Comparison of ENCODE assay signal across 16 cellular contexts in genomic region chrX:31931225-31931624, GRCh38.
A peak's percentile ranks its signal among the peaks of the same experiment; 100 is the strongest.
DNase-seq lines count a peak whose midpoint lies in the region; ATAC-seq and TF ChIP-seq lines count a peak whose summit lies in the region.
"Had no signal": no experiment of that assay in that cellular context is flagged by ENCODE, and none has a peak within 500 bp of the region (broad histone marks: within the 10 kb centered on the region; RNA-seq: fewer than 3 reads in every experiment).

No MANE protein-coding gene starts in this region.

- no peaks in the 10 kb centered on the region for H3K36me3 ChIP-seq in transverse colon
- H3K36me3 ChIP-seq: colonic mucosa, spleen had no signal

- H3K9me3 ChIP-seq in transverse colon, result no peaks in the 10 kb centered on the region
- H3K9me3 ChIP-seq: colonic mucosa, spleen had no signal

- WGBS in transverse colon (ENCODE audit: low coverage in 1 of 2), 2 donors, result 53 to 100% methylated on average over 1 to 3 of the region's 3 CpGs

- DNase-seq in GM03348 (ENCODE audit: low spot score) (peak; percentile 7), amniotic epithelial cell (ENCODE audit: low read depth) (peak; percentile 83), glomerular visceral epithelial cell (ENCODE audit: extremely low spot score) (peak; percentile 60), renal cortical epithelial cell (ENCODE audit: low read depth) (peak; percentile 94), transverse colon (no peak), UCSD-AML1 (lab: John Stamatoyannopoulos, UW; ENCODE audit: unreplicated experiment) (no peak), NCI-H345 treated with DMSO at 0.1 percent for 48 hours (lab: John Stamatoyannopoulos, UW; ENCODE audit: unreplicated experiment) (no peak)
- DNase-seq: activated CD4-positive, alpha-beta T cell treated with anti-CD3 and anti-CD28 coated beads for 48 hours; colonic mucosa; NCI-H1930; NCI-H774; nucleus accumbens; spleen had no signal

- no peak for TF ChIP-seq CTCF in transverse colon (IDR thresholded peaks at IDR 0.05)

- TF ChIP-seq POLR2A in transverse colon (IDR thresholded peaks at IDR 0.05), result no peak

- no peaks in the 10 kb centered on the region for H3K4me1 ChIP-seq in transverse colon
- H3K4me1 ChIP-seq: colonic mucosa, spleen had no signal

- ATAC-seq in GM21723 (IDR thresholded peaks at IDR 0.05; ENCODE audit: unreplicated experiment), result no peak

- no peaks in the 10 kb centered on the region for H3K27me3 ChIP-seq in transverse colon
- H3K27me3 ChIP-seq: colonic mucosa, spleen had no signal

- in situ Hi-C loops in transverse colon (cut with MboI; ENCODE audit: low pct_ligation_motif_present in 1 of 4, low pct_unique_long_range_greater_than_20kb in 1 of 4, low sequenced_read_pairs in 3 of 4), result no loop called here

- no peak for TF ChIP-seq EP300 in transverse colon (IDR thresholded peaks at IDR 0.05; ENCODE audit: low read depth)

- H3K27ac ChIP-seq in transverse colon, result no peak overlapping the region
- H3K27ac ChIP-seq: C4-2B, colonic mucosa, epithelial cell of prostate, spleen had no signal

- intact Hi-C loops in transverse colon (cut with DNase I; ENCODE audit: low total_unique reads), result no loop called here

- no peak overlapping the region for H3K4me3 ChIP-seq in transverse colon
- H3K4me3 ChIP-seq: colonic mucosa, spleen had no signal

Comparison
In these comparisons a context has a peak if more than half of its experiments do, and no peak if none do; other contexts are left out.
1. DNase-seq: peak in GM03348 (single experiment), amniotic epithelial cell (single experiment), glomerular visceral epithelial cell (single experiment) and renal cortical epithelial cell (single experiment); none in transverse colon (single experiment), UCSD-AML1 (single experiment) and NCI-H345 treated with DMSO at 0.1 percent for 48 hours (single experiment).